1 cellular context compared by ENCODE assay signal in the genomic region with DNA sequence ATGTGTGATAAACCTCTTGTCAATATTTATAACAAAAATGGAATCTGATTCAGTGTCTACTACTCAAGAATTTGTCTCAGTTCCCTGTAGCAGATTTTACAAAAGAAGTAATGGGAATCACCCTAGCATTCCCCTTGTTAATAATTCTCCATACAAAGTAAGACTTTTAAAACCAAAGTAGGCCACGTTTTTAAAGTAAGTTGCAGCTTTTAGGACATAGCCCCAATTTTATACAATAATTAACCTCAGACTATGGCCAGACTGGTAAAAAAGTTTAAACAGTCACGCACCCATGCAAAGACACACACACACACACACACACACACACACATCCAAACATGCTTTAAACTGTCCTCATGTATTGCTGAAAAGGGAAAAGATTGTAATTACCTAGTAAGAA.
TF ChIP-seq lines count a peak whose summit lies in the region.

No MANE protein-coding gene starts in this region.

TF ChIP-seq in GM12878, 131 proteins besides CTCF, POLR2A, EP300 and RAD21 (continued from another document and continues in another):
- TF ChIP-seq, protein P1, sequence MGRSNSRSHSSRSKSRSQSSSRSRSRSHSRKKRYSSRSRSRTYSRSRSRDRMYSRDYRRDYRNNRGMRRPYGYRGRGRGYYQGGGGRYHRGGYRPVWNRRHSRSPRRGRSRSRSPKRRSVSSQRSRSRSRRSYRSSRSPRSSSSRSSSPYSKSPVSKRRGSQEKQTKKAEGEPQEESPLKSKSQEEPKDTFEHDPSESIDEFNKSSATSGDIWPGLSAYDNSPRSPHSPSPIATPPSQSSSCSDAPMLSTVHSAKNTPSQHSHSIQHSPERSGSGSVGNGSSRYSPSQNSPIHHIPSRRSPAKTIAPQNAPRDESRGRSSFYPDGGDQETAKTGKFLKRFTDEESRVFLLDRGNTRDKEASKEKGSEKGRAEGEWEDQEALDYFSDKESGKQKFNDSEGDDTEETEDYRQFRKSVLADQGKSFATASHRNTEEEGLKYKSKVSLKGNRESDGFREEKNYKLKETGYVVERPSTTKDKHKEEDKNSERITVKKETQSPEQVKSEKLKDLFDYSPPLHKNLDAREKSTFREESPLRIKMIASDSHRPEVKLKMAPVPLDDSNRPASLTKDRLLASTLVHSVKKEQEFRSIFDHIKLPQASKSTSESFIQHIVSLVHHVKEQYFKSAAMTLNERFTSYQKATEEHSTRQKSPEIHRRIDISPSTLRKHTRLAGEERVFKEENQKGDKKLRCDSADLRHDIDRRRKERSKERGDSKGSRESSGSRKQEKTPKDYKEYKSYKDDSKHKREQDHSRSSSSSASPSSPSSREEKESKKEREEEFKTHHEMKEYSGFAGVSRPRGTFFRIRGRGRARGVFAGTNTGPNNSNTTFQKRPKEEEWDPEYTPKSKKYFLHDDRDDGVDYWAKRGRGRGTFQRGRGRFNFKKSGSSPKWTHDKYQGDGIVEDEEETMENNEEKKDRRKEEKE (IDR thresholded peaks at IDR 0.05), result no peak
- TF ChIP-seq, protein P2, sequence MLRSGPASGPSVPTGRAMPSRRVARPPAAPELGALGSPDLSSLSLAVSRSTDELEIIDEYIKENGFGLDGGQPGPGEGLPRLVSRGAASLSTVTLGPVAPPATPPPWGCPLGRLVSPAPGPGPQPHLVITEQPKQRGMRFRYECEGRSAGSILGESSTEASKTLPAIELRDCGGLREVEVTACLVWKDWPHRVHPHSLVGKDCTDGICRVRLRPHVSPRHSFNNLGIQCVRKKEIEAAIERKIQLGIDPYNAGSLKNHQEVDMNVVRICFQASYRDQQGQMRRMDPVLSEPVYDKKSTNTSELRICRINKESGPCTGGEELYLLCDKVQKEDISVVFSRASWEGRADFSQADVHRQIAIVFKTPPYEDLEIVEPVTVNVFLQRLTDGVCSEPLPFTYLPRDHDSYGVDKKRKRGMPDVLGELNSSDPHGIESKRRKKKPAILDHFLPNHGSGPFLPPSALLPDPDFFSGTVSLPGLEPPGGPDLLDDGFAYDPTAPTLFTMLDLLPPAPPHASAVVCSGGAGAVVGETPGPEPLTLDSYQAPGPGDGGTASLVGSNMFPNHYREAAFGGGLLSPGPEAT (IDR thresholded peaks at IDR 0.05; ENCODE audit: low read depth), result peak; percentile 74
- TF ChIP-seq, protein P3, sequence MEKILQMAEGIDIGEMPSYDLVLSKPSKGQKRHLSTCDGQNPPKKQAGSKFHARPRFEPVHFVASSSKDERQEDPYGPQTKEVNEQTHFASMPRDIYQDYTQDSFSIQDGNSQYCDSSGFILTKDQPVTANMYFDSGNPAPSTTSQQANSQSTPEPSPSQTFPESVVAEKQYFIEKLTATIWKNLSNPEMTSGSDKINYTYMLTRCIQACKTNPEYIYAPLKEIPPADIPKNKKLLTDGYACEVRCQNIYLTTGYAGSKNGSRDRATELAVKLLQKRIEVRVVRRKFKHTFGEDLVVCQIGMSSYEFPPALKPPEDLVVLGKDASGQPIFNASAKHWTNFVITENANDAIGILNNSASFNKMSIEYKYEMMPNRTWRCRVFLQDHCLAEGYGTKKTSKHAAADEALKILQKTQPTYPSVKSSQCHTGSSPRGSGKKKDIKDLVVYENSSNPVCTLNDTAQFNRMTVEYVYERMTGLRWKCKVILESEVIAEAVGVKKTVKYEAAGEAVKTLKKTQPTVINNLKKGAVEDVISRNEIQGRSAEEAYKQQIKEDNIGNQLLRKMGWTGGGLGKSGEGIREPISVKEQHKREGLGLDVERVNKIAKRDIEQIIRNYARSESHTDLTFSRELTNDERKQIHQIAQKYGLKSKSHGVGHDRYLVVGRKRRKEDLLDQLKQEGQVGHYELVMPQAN (conservative IDR thresholded peaks at IDR 0.05), result no peak
- no peak for TF ChIP-seq HDAC2 (IDR thresholded peaks at IDR 0.05)
- TF ChIP-seq MEF2B (IDR thresholded peaks at IDR 0.05; ENCODE audit: partially characterized antibody, poor library complexity, severe bottlenecking), result no peak
- TF ChIP-seq PML (IDR thresholded peaks at IDR 0.05; ENCODE audit: low read length), result no peak
- TF ChIP-seq SIX5 (IDR thresholded peaks at IDR 0.05; ENCODE audit: low read depth, low read length, severe bottlenecking), result no peak
- no peak for TF ChIP-seq BACH1 (IDR thresholded peaks at IDR 0.05; ENCODE audit: borderline replicate concordance)
- no peak for TF ChIP-seq ZZZ3 (IDR thresholded peaks at IDR 0.05; ENCODE audit: control insufficient read depth, insufficient read length, low read depth)
- no peak for TF ChIP-seq NFIC (IDR thresholded peaks at IDR 0.05; ENCODE audit: low read depth, low read length)
- no peak for TF ChIP-seq CBFB (IDR thresholded peaks at IDR 0.05; ENCODE audit: low read depth)
- TF ChIP-seq, protein P4, sequence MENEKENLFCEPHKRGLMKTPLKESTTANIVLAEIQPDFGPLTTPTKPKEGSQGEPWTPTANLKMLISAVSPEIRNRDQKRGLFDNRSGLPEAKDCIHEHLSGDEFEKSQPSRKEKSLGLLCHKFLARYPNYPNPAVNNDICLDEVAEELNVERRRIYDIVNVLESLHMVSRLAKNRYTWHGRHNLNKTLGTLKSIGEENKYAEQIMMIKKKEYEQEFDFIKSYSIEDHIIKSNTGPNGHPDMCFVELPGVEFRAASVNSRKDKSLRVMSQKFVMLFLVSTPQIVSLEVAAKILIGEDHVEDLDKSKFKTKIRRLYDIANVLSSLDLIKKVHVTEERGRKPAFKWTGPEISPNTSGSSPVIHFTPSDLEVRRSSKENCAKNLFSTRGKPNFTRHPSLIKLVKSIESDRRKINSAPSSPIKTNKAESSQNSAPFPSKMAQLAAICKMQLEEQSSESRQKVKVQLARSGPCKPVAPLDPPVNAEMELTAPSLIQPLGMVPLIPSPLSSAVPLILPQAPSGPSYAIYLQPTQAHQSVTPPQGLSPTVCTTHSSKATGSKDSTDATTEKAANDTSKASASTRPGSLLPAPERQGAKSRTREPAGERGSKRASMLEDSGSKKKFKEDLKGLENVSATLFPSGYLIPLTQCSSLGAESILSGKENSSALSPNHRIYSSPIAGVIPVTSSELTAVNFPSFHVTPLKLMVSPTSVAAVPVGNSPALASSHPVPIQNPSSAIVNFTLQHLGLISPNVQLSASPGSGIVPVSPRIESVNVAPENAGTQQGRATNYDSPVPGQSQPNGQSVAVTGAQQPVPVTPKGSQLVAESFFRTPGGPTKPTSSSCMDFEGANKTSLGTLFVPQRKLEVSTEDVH (IDR thresholded peaks at IDR 0.05; ENCODE audit: low read depth, partially characterized antibody), result no peak
- TF ChIP-seq, protein P5, sequence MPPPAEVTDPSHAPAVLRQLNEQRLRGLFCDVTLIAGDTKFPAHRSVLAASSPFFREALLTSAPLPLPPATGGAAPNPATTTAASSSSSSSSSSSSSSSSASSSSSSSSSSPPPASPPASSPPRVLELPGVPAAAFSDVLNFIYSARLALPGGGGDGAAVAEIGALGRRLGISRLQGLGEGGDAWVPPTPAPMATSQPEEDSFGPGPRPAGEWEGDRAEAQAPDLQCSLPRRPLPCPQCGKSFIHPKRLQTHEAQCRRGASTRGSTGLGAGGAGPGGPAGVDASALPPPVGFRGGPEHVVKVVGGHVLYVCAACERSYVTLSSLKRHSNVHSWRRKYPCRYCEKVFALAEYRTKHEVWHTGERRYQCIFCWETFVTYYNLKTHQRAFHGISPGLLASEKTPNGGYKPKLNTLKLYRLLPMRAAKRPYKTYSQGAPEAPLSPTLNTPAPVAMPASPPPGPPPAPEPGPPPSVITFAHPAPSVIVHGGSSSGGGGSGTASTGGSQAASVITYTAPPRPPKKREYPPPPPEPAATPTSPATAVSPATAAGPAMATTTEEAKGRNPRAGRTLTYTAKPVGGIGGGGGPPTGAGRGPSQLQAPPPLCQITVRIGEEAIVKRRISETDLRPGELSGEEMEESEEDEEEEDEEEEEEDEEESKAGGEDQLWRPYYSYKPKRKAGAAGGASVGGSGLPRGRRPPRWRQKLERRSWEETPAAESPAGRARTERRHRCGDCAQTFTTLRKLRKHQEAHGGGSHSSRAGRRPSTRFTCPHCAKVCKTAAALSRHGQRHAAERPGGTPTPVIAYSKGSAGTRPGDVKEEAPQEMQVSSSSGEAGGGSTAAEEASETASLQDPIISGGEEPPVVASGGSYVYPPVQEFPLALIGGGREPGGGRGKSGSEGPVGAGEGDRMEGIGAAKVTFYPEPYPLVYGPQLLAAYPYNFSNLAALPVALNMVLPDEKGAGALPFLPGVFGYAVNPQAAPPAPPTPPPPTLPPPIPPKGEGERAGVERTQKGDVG (CRISPR knock-in tag; IDR thresholded peaks at IDR 0.05), result no peak
- no peak for TF ChIP-seq ATF7 (IDR thresholded peaks at IDR 0.05; ENCODE audit: low read depth)
- no peak for TF ChIP-seq SMAD1 (IDR thresholded peaks at IDR 0.05; ENCODE audit: low read depth, partially characterized antibody)
- TF ChIP-seq NRF1 (conservative IDR thresholded peaks at IDR 0.05; ENCODE audit: low read depth, low read length), result no peak
- TF ChIP-seq, protein P6, sequence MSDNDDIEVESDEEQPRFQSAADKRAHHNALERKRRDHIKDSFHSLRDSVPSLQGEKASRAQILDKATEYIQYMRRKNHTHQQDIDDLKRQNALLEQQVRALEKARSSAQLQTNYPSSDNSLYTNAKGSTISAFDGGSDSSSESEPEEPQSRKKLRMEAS (IDR thresholded peaks at IDR 0.05; ENCODE audit: low read depth, low read length), result no peak
- no peak for TF ChIP-seq CBX5 (IDR thresholded peaks at IDR 0.05; ENCODE audit: low read depth)
- TF ChIP-seq, protein P7, sequence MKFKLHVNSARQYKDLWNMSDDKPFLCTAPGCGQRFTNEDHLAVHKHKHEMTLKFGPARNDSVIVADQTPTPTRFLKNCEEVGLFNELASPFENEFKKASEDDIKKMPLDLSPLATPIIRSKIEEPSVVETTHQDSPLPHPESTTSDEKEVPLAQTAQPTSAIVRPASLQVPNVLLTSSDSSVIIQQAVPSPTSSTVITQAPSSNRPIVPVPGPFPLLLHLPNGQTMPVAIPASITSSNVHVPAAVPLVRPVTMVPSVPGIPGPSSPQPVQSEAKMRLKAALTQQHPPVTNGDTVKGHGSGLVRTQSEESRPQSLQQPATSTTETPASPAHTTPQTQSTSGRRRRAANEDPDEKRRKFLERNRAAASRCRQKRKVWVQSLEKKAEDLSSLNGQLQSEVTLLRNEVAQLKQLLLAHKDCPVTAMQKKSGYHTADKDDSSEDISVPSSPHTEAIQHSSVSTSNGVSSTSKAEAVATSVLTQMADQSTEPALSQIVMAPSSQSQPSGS (IDR thresholded peaks at IDR 0.05; ENCODE audit: low read length), result no peak
- no peak; the same call in 1 of the 2 replicates for TF ChIP-seq ZNF217 (IDR thresholded peaks at IDR 0.05)
- TF ChIP-seq TARDBP (IDR thresholded peaks at IDR 0.05; ENCODE audit: borderline replicate concordance), result no peak
- TF ChIP-seq ZNF274 (IDR thresholded peaks at IDR 0.05; ENCODE audit: insufficient read depth, insufficient read length), result no peak
- TF ChIP-seq ZNF622 (IDR thresholded peaks at IDR 0.05), result no peak
- no peak for TF ChIP-seq KLF5 (IDR thresholded peaks at IDR 0.05; ENCODE audit: partially characterized antibody)
- TF ChIP-seq RAD51 (IDR thresholded peaks at IDR 0.05), result no peak
- no peak for TF ChIP-seq MXI1 (IDR thresholded peaks at IDR 0.05; ENCODE audit: low read depth, low read length)
- no peak for TF ChIP-seq TCF7 (IDR thresholded peaks at IDR 0.05; ENCODE audit: borderline replicate concordance)
- TF ChIP-seq BCL11A (IDR thresholded peaks at IDR 0.05; ENCODE audit: low read depth, low read length), result no peak
- TF ChIP-seq DPF2 (IDR thresholded peaks at IDR 0.05), result peak; percentile 47; the same call in 1 of the 2 replicates
- TF ChIP-seq NBN (IDR thresholded peaks at IDR 0.05), result peak; percentile 73; the same call in 1 of the 2 replicates
- TF ChIP-seq MYC (IDR thresholded peaks at IDR 0.05; ENCODE audit: insufficient read depth, insufficient read length, insufficient replicate concordance, low read length, severe bottlenecking), result no peak
- no peak for TF ChIP-seq FOXK2 (IDR thresholded peaks at IDR 0.05)
- TF ChIP-seq NR2C1 (IDR thresholded peaks at IDR 0.05), result no peak
- no peak for TF ChIP-seq JUND (IDR thresholded peaks at IDR 0.05; ENCODE audit: low read depth, low read length)
- TF ChIP-seq, protein P8, sequence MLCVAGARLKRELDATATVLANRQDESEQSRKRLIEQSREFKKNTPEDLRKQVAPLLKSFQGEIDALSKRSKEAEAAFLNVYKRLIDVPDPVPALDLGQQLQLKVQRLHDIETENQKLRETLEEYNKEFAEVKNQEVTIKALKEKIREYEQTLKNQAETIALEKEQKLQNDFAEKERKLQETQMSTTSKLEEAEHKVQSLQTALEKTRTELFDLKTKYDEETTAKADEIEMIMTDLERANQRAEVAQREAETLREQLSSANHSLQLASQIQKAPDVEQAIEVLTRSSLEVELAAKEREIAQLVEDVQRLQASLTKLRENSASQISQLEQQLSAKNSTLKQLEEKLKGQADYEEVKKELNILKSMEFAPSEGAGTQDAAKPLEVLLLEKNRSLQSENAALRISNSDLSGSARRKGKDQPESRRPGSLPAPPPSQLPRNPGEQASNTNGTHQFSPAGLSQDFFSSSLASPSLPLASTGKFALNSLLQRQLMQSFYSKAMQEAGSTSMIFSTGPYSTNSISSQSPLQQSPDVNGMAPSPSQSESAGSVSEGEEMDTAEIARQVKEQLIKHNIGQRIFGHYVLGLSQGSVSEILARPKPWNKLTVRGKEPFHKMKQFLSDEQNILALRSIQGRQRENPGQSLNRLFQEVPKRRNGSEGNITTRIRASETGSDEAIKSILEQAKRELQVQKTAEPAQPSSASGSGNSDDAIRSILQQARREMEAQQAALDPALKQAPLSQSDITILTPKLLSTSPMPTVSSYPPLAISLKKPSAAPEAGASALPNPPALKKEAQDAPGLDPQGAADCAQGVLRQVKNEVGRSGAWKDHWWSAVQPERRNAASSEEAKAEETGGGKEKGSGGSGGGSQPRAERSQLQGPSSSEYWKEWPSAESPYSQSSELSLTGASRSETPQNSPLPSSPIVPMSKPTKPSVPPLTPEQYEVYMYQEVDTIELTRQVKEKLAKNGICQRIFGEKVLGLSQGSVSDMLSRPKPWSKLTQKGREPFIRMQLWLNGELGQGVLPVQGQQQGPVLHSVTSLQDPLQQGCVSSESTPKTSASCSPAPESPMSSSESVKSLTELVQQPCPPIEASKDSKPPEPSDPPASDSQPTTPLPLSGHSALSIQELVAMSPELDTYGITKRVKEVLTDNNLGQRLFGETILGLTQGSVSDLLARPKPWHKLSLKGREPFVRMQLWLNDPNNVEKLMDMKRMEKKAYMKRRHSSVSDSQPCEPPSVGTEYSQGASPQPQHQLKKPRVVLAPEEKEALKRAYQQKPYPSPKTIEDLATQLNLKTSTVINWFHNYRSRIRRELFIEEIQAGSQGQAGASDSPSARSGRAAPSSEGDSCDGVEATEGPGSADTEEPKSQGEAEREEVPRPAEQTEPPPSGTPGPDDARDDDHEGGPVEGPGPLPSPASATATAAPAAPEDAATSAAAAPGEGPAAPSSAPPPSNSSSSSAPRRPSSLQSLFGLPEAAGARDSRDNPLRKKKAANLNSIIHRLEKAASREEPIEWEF (IDR thresholded peaks at IDR 0.05; ENCODE audit: insufficient replicate concordance, low read depth, low read length), result peak; percentile 35
- TF ChIP-seq JUNB (IDR thresholded peaks at IDR 0.05), result no peak
